ENCODE assay signal across 24 cellular contexts in genomic region chr3:28294667-28295413, GRCh38. TPM values are rescaled to one million over a fixed set of nuclear protein-coding genes. Genes with fewer than 3 reads are reported as not detected.
DNase-seq lines count a peak whose midpoint lies in the region; ATAC-seq and TF ChIP-seq lines count a peak whose summit lies in the region.
"Had no signal": no experiment of that assay in that cellular context is flagged by ENCODE, and none has a peak within 500 bp of the region (broad histone marks: within the 10 kb centered on the region; RNA-seq: fewer than 3 reads in every experiment).

No MANE protein-coding gene starts in this region.

- no peak overlapping the region for H3K56ac ChIP-seq in IMR-90 (ENCODE audit: extremely low read depth, insufficient read depth, low read length)

- ATAC-seq in heart left ventricle = no peak
- no peak for ATAC-seq in left ventricle myocardium superior
- no peak for ATAC-seq in IMR-90 (ENCODE audit: low read depth)
- no peak for ATAC-seq in HG03354 (IDR thresholded peaks at IDR 0.05; ENCODE audit: poor library complexity, severe bottlenecking, unreplicated experiment)
- ATAC-seq: gastroesophageal sphincter; naive thymus-derived CD8-positive, alpha-beta T cell; sciatic nerve had no signal

- 0 out of 4 replicates have a peak, but pooled peaks cover 3 to 5% of the 10 kb centered on the region in 2 experiments for H3K79me1 ChIP-seq in IMR-90 (ENCODE audit: low read depth in 1 of 2, low read length in 2 of 2)

- DNase-seq in heart left ventricle (no peak), left ventricle myocardium superior (no peak), IMR-90 (no peak), kidney glomerular epithelial cell (lab: John Stamatoyannopoulos, UW) (peak; percentile 10)
- no peak for DNase-seq in activated T-helper 2 cell treated with anti-CD3 and anti-CD28 coated beads, Interferon-gamma antibody, Interleukin-2, Interleukin-4, amounts not matched to agents 10 μg/mL and 5 μg/mL and 100 μg/mL, durations not matched to agents 14 hours and 24 hours and 36 hours (ENCODE audit: low spot score)
- DNase-seq: activated CD4-positive, alpha-beta T cell treated with anti-CD3 and anti-CD28 coated beads, Interleukin-2, amount 50 U/mL, for 48 hours; COR-L47; DMS79; effector CD8-positive, alpha-beta T cell; HFFc6; naive thymus-derived CD8-positive, alpha-beta T cell; NCI-H187 treated with DMSO at 0.1 percent for 48 hours; NCI-H69; SK-N-SH; stimulated activated CD4-positive, alpha-beta T cell treated with anti-CD3 and anti-CD28 coated beads, Interleukin-15, amount 100 ng/mL, for 24 hours; substantia nigra had no signal

- dilution Hi-C loops in IMR-90 (cut with HindIII; ENCODE audit: low sequenced_read_pairs, unreplicated experiment) = no loop called here

- H3K4me3 Mint-ChIP-seq in activated T-helper 2 cell treated with anti-CD3 and anti-CD28 coated beads, Interferon-gamma antibody, Interleukin-2, Interleukin-4, amounts not matched to agents 10 μg/mL and 5 μg/mL and 100 μg/mL, durations not matched to agents 14 hours and 24 hours and 36 hours (ENCODE audit: low read depth) = no peak overlapping the region
- H3K4me3 Mint-ChIP-seq: activated T-helper 1 cell treated with anti-CD3 and anti-CD28 coated beads, Interleukin-12 subunit alpha, Interleukin-12 subunit beta, Interleukin-2, Interleukin-4 antibody, amounts not matched to agents 30 ng/mL and 10 ng/mL and 1 ng/mL, durations not matched to agents 14 hours and 24 hours and 36 hours; HFFc6 had no signal

- CTCF ChIA-PET in IMR-90 (lab: Yijun Ruan, JAX) = interaction anchor here (0.6 kb wide), 1 partner anchor 41 kb away, joined by 3 read pairs; no protein-coding TSS in a partner anchor

- POLR2A ChIA-PET in IMR-90 (lab: Charles Lee; ENCODE audit: unreplicated experiment) = no interaction called here

- H2BK120ac ChIP-seq in IMR-90 (ENCODE audit: low read depth, low read length) = no peak overlapping the region

- no peak overlapping the region for H2AK5ac ChIP-seq in IMR-90 (ENCODE audit: low read depth, low read length)

- H3K23ac ChIP-seq in IMR-90 (ENCODE audit: low read depth, low read length) = no peak overlapping the region

- in situ Hi-C loops in IMR-90 (cut with MboI; ENCODE audit: low sequenced_read_pairs) = no loop called here

- H3K4me2 ChIP-seq in IMR-90 (ENCODE audit: low read depth, low read length) = peak overlapping the region; percentile 27; the same call in 1 of the 2 replicates
- H3K4me2 ChIP-seq: KMS-11 had no signal

- H3K9me3 ChIP-seq in heart left ventricle (peaks cover 0 to 9% (median 0%) of the 10 kb centered on the region in 12 donors), IMR-90 (ENCODE audit: control insufficient read depth, insufficient read depth, low read length) (peaks cover 2% of the 10 kb centered on the region), subcutaneous abdominal adipose tissue (ENCODE audit: control insufficient read depth in 5 of 5, low read length in 5 of 5) (peaks cover 0 to 5% (median 4%) of the 10 kb centered on the region in 5 donors)
- H3K9me3 ChIP-seq: esophagus muscularis mucosa, gastroesophageal sphincter, SK-N-SH had no signal

- H2BK5ac ChIP-seq in IMR-90 (ENCODE audit: low read depth, low read length, poor library complexity, severe bottlenecking) = no peak overlapping the region

- H3K14ac ChIP-seq in IMR-90 (replicated peaks; ENCODE audit: low read depth, low read length) = no peak overlapping the region

- H3K27ac ChIP-seq in heart left ventricle = peak overlapping the region in 3 of 12 donors; percentile 11 to 67 (median 14)
- no peak overlapping the region for H3K27ac ChIP-seq in IMR-90 (ENCODE audit: insufficient read depth, low read length)
- H3K27ac ChIP-seq in subcutaneous abdominal adipose tissue (ENCODE audit: low read depth, low read length) = no peak overlapping the region
- H3K27ac ChIP-seq: esophagus muscularis mucosa, gastroesophageal sphincter, KMS-11, VCaP had no signal

- H3K27me3 Mint-ChIP-seq in activated T-helper 2 cell treated with anti-CD3 and anti-CD28 coated beads, Interferon-gamma antibody, Interleukin-2, Interleukin-4, amounts not matched to agents 10 μg/mL and 5 μg/mL and 100 μg/mL, durations not matched to agents 14 hours and 24 hours and 36 hours (ENCODE audit: low read depth) = no peaks in the 10 kb centered on the region
- H3K27me3 Mint-ChIP-seq: naive thymus-derived CD8-positive, alpha-beta T cell had no signal

- intact Hi-C loops in heart left ventricle (cut with DNase I) = loop anchor here in 1 of 10 donors (10.0 kb wide), 1 partner anchor 580 kb away; no protein-coding TSS in a partner anchor
- intact Hi-C loops in left ventricle myocardium superior (cut with micrococcal nuclease) = no loop called here
- intact Hi-C loops in IMR-90 (cut with micrococcal nuclease) = no loop called here
- intact Hi-C loops in activated T-helper 2 cell treated with anti-CD3 and anti-CD28 coated beads, Interferon-gamma antibody, Interleukin-2, Interleukin-4, amounts not matched to agents 10 μg/mL and 5 μg/mL and 100 μg/mL, durations not matched to agents 14 hours and 24 hours and 36 hours (cut with micrococcal nuclease) = loop anchor here (2.0 kb wide), 1 partner anchor 582 kb away; no protein-coding TSS in a partner anchor

- H3K9ac ChIP-seq in IMR-90 (ENCODE audit: low read depth, low read length) = no peak overlapping the region
- peak overlapping the region in 2 of 5 donors; percentile 47 to 49 for H3K9ac ChIP-seq in subcutaneous abdominal adipose tissue (ENCODE audit: low read length in 5 of 5)
- H3K9ac ChIP-seq: KMS-11, SK-N-SH had no signal

- no peaks in the 10 kb centered on the region for H3K9me3 Mint-ChIP-seq in activated T-helper 2 cell treated with anti-CD3 and anti-CD28 coated beads, Interferon-gamma antibody, Interleukin-2, Interleukin-4, amounts not matched to agents 10 μg/mL and 5 μg/mL and 100 μg/mL, durations not matched to agents 14 hours and 24 hours and 36 hours
- H3K9me3 Mint-ChIP-seq: activated T-helper 1 cell treated with anti-CD3 and anti-CD28 coated beads, Interleukin-12 subunit alpha, Interleukin-12 subunit beta, Interleukin-2, Interleukin-4 antibody, amounts not matched to agents 30 ng/mL and 10 ng/mL and 1 ng/mL, durations not matched to agents 14 hours and 24 hours and 36 hours; HFFc6; naive thymus-derived CD8-positive, alpha-beta T cell had no signal

- H3K27me3 ChIP-seq in heart left ventricle (no peaks in the 10 kb centered on the region), IMR-90 (ENCODE audit: control insufficient read depth, insufficient read depth, low read length) (no peaks in the 10 kb centered on the region), subcutaneous abdominal adipose tissue (ENCODE audit: control insufficient read depth in 5 of 5, insufficient read depth in 4 of 5, low read length in 5 of 5) (no peaks in the 10 kb centered on the region)
- H3K27me3 ChIP-seq: esophagus muscularis mucosa, gastroesophageal sphincter had no signal

- no TSS peak for BruUV-seq in IMR-90 (replicated peaks; lab: Mats Ljungman, UMichigan)

- H3K4me3 ChIP-seq in heart left ventricle = peak overlapping the region in 9 of 12 donors; percentile 17 to 45 (median 25)
- no peak overlapping the region for H3K4me3 ChIP-seq in IMR-90 (ENCODE audit: insufficient read depth, low read depth, low read length)
- H3K4me3 ChIP-seq in subcutaneous abdominal adipose tissue (ENCODE audit: low read depth in 1 of 5, low read length in 5 of 5) = peak overlapping the region in 3 of 5 donors; percentile 4 to 54 (median 41)
- H3K4me3 ChIP-seq: gastroesophageal sphincter had no signal

- H2BK20ac ChIP-seq in IMR-90 (ENCODE audit: low read depth, low read length) = no peak overlapping the region

- H2AFZ ChIP-seq in IMR-90 (replicated peaks; ENCODE audit: low read length, poor library complexity) = no peak overlapping the region

- peaks cover 24% of the 10 kb centered on the region for H3K4me1 Mint-ChIP-seq in activated T-helper 2 cell treated with anti-CD3 and anti-CD28 coated beads, Interferon-gamma antibody, Interleukin-2, Interleukin-4, amounts not matched to agents 10 μg/mL and 5 μg/mL and 100 μg/mL, durations not matched to agents 14 hours and 24 hours and 36 hours (ENCODE audit: low read depth)

- TF ChIP-seq POLR2A in heart left ventricle (IDR thresholded peaks at IDR 0.05) = no peak
- TF ChIP-seq POLR2A in IMR-90 (IDR thresholded peaks at IDR 0.05; ENCODE audit: low read depth, low read length) = no peak

- no peak overlapping the region for H2BK15ac ChIP-seq in IMR-90 (ENCODE audit: low read depth, low read length)

- H4K5ac ChIP-seq in IMR-90 (ENCODE audit: low read depth, low read length) = no peak overlapping the region

- TF ChIP-seq CTCF in heart left ventricle (IDR thresholded peaks at IDR 0.05) (no peak), IMR-90 (conservative IDR thresholded peaks at IDR 0.05; ENCODE audit: low read depth, low read length) (no peak)

- no peak for TF ChIP-seq RAD21 in IMR-90 (IDR thresholded peaks at IDR 0.05; ENCODE audit: low read length)

- no peaks in the 10 kb centered on the region for H4K20me1 ChIP-seq in IMR-90 (ENCODE audit: insufficient read depth, low read length)

- no peak overlapping the region for H3K4ac ChIP-seq in IMR-90 (ENCODE audit: low read depth, low read length)

- no peak overlapping the region for H2AK9ac ChIP-seq in IMR-90 (replicated peaks; ENCODE audit: low read depth, low read length, poor library complexity)

- H3K27ac Mint-ChIP-seq in activated T-helper 2 cell treated with anti-CD3 and anti-CD28 coated beads, Interferon-gamma antibody, Interleukin-2, Interleukin-4, amounts not matched to agents 10 μg/mL and 5 μg/mL and 100 μg/mL, durations not matched to agents 14 hours and 24 hours and 36 hours = no peak overlapping the region
- H3K27ac Mint-ChIP-seq: activated T-helper 1 cell treated with anti-CD3 and anti-CD28 coated beads, Interleukin-12 subunit alpha, Interleukin-12 subunit beta, Interleukin-2, Interleukin-4 antibody, amounts not matched to agents 30 ng/mL and 10 ng/mL and 1 ng/mL, durations not matched to agents 14 hours and 24 hours and 36 hours; HFFc6 had no signal

- no peak overlapping the region for H4K91ac ChIP-seq in IMR-90 (ENCODE audit: insufficient read depth, low read depth, low read length)

- H3K4me1 ChIP-seq in heart left ventricle = peaks cover 0 to 21% (median 0%) of the 10 kb centered on the region in 12 donors
- no peaks in the 10 kb centered on the region for H3K4me1 ChIP-seq in IMR-90 (ENCODE audit: control insufficient read depth, insufficient read depth, low read length)
- peaks cover 0 to 6% (median 0%) of the 10 kb centered on the region in 5 donors for H3K4me1 ChIP-seq in subcutaneous abdominal adipose tissue (ENCODE audit: control insufficient read depth in 5 of 5, insufficient read depth in 5 of 5, low read length in 5 of 5)

- H3K36me3 Mint-ChIP-seq in activated T-helper 2 cell treated with anti-CD3 and anti-CD28 coated beads, Interferon-gamma antibody, Interleukin-2, Interleukin-4, amounts not matched to agents 10 μg/mL and 5 μg/mL and 100 μg/mL, durations not matched to agents 14 hours and 24 hours and 36 hours (ENCODE audit: low read depth) = peaks cover 23% of the 10 kb centered on the region

- H3K36me3 ChIP-seq in heart left ventricle (peaks cover 0 to 10% (median 0%) of the 10 kb centered on the region in 9 donors), IMR-90 (ENCODE audit: control insufficient read depth, insufficient read depth, low read length) (peaks cover 2% of the 10 kb centered on the region), subcutaneous abdominal adipose tissue (ENCODE audit: control insufficient read depth in 5 of 5, insufficient read depth in 5 of 5, low read length in 5 of 5) (peaks cover 0 to 6% (median 0%) of the 10 kb centered on the region in 5 donors)

- H3K18ac ChIP-seq in IMR-90 (ENCODE audit: low read depth, low read length) = no peak overlapping the region

- no peaks in the 10 kb centered on the region for H3K9me1 ChIP-seq in IMR-90 (ENCODE audit: insufficient read depth, low read length)

- 67 to 78% (median 76%) methylated on average over 7 of the region's 7 CpGs for WGBS in heart left ventricle, 4 donors
- no CpG with 5 or more reads among the region's 7 CpGs for WGBS in IMR-90 (ENCODE audit: extremely low coverage in 2 of 2, insufficient read length in 1 of 2), 2 experiments

- H4K8ac ChIP-seq in IMR-90 (ENCODE audit: low read depth in 2 of 2, low read length in 2 of 2) = no peak overlapping the region

RNA-seq across cellular contexts. Expression of gene CMC1, which starts 53.4 kb away (rescaled TPM):
- 10 to 100 TPM; 14.9 to 44.1 (median 23.3) TPM for total RNA-seq in heart left ventricle
- polyA plus RNA-seq in heart left ventricle = 100 to 1,000 TPM in 1 of 2 donors, 10 to 100 TPM in 1; 74.9 to 106 TPM
- total RNA-seq in left ventricle myocardium superior = 35.9 TPM
- 1.6 and 2.8 TPM in 2 replicates for total RNA-seq in IMR-90 (2012; rRNA removed)
- 16.0 and 18.3 TPM in 2 replicates for polyA plus RNA-seq in IMR-90 (2012; rRNA removed)
- 12.5 and 15.4 TPM in 2 replicates for polyA plus RNA-seq in IMR-90 (2012; cell fraction: cytosol; rRNA removed)
- 3.4 and 11.0 TPM in 2 replicates for polyA plus RNA-seq in IMR-90 (2012; cell fraction: nucleus; rRNA removed; ENCODE audit: low replicate concordance)
- 20.6 and 23.5 TPM in 2 replicates for total RNA-seq in activated T-helper 2 cell treated with anti-CD3 and anti-CD28 coated beads, Interferon-gamma antibody, Interleukin-2, Interleukin-4, amounts not matched to agents 10 μg/mL and 5 μg/mL and 100 μg/mL, durations not matched to agents 14 hours and 24 hours and 36 hours

RNA-seq across cellular contexts. Expression of gene ZCWPW2, which starts 53.7 kb away (rescaled TPM):
- total RNA-seq in heart left ventricle = 1 to 10 TPM in 8 of 9 donors, under 1 TPM in 1; 0.94 to 4.9 (median 1.8) TPM
- 1 to 10 TPM in 1 of 2 donors, under 1 TPM in 1; 0.86 to 1.1 TPM for polyA plus RNA-seq in heart left ventricle
- total RNA-seq in left ventricle myocardium superior = 3.1 TPM
- 0.18 and 0.56 TPM in 2 replicates for total RNA-seq in IMR-90 (2012; rRNA removed)
- 0.24 and 0.26 TPM in 2 replicates for polyA plus RNA-seq in IMR-90 (2012; rRNA removed)
- 0.03 TPM in 1 of 2 replicates, not detected in the other for polyA plus RNA-seq in IMR-90 (2012; cell fraction: cytosol; rRNA removed)
- 0.08 TPM in 1 of 2 replicates, not detected in the other for polyA plus RNA-seq in IMR-90 (2012; cell fraction: nucleus; rRNA removed; ENCODE audit: low replicate concordance)
- total RNA-seq in activated T-helper 2 cell treated with anti-CD3 and anti-CD28 coated beads, Interferon-gamma antibody, Interleukin-2, Interleukin-4, amounts not matched to agents 10 μg/mL and 5 μg/mL and 100 μg/mL, durations not matched to agents 14 hours and 24 hours and 36 hours = 0.14 and 0.16 TPM in 2 replicates
- total RNA-seq: activated T-helper 1 cell treated with anti-CD3 and anti-CD28 coated beads, Interleukin-12 subunit alpha, Interleukin-12 subunit beta, Interleukin-2, Interleukin-4 antibody, amounts not matched to agents 30 ng/mL and 10 ng/mL and 1 ng/mL, durations not matched to agents 14 hours and 24 hours and 36 hours had no signal

RNA-seq across cellular contexts. Expression of gene AZI2, which starts 53.8 kb away (rescaled TPM):
- total RNA-seq in heart left ventricle (10 to 100 TPM; 21.4 to 48.1 (median 33.2) TPM), left ventricle myocardium superior (41.4 TPM), IMR-90 (2012; rRNA removed) (30.1 and 63.6 TPM in 2 replicates)
- polyA plus RNA-seq in heart left ventricle (10 to 100 TPM; 14.3 to 37.7 TPM), IMR-90 (2012; rRNA removed) (46.2 and 52.5 TPM in 2 replicates)
- polyA plus RNA-seq in IMR-90 (2012; cell fraction: cytosol; rRNA removed) = 13.5 and 15.7 TPM in 2 replicates
- 8.6 and 56.9 TPM in 2 replicates for polyA plus RNA-seq in IMR-90 (2012; cell fraction: nucleus; rRNA removed; ENCODE audit: low replicate concordance)
- 35.6 and 37.5 TPM in 2 replicates for total RNA-seq in activated T-helper 2 cell treated with anti-CD3 and anti-CD28 coated beads, Interferon-gamma antibody, Interleukin-2, Interleukin-4, amounts not matched to agents 10 μg/mL and 5 μg/mL and 100 μg/mL, durations not matched to agents 14 hours and 24 hours and 36 hours
